Comparison of ENCODE assay signal across 8 cellular contexts in genomic region chr11:747176-748006, GRCh38. TPM values are rescaled to one million over a fixed set of nuclear protein-coding genes. Genes with fewer than 3 reads are reported as not detected.
DNase-seq lines count a peak whose midpoint lies in the region; ATAC-seq and TF ChIP-seq lines count a peak whose summit lies in the region.

TALDO1 (plus strand) TSS chr11:747464; CDS start chr11:747482, 18 bp downstream.

- H3K36me3 Mint-ChIP-seq in chondrocyte (ENCODE audit: low read depth) = no peaks in the 10 kb centered on the region

- peak within 1 kb of the TSS; percentile 98 for H3K27ac Mint-ChIP-seq in chondrocyte (ENCODE audit: unreplicated experiment)

- no peaks in the 10 kb centered on the region for H3K9me3 Mint-ChIP-seq in chondrocyte (ENCODE audit: low read depth)

- TF ChIP-seq CTCF in AG09309 (IDR thresholded peaks at IDR 0.05; ENCODE audit: control insufficient read depth, insufficient read depth, low read depth, low read length, missing control alignments) (peak; percentile 16), chondrocyte (IDR thresholded peaks at IDR 0.05) (peak; percentile 52)

- ATAC-seq in GM18909 (IDR thresholded peaks at IDR 0.05; ENCODE audit: poor library complexity, unreplicated experiment) = peak; percentile 92
- peak; percentile 84 for ATAC-seq in HG03159 (IDR thresholded peaks at IDR 0.05; ENCODE audit: unreplicated experiment)

- H3K27me3 Mint-ChIP-seq in chondrocyte (ENCODE audit: low read depth) = no peaks in the 10 kb centered on the region

- peak within 1 kb of the TSS; percentile 62 for H3K4me3 ChIP-seq in AG09309 (ENCODE audit: control insufficient read depth, low read depth, low read length)

- peak within 1 kb of the TSS; percentile 88 for H3K4me3 Mint-ChIP-seq in chondrocyte (ENCODE audit: unreplicated experiment)

- peaks cover 26% of the 10 kb centered on the region for H3K4me1 Mint-ChIP-seq in chondrocyte (ENCODE audit: low read depth)

- DNase-seq in AG09309 (ENCODE audit: low read depth) (peak; percentile 10), NCI-H2227 treated with DMSO at 0.1 percent for 48 hours (lab: John Stamatoyannopoulos, UW) (peak; percentile 97), chondrocyte (ENCODE audit: low spot score) (peak; percentile 93), kidney tubule cell (ENCODE audit: low spot score) (peak; percentile 90)
- DNase-seq in activated CD4-positive, CD25-positive, alpha-beta regulatory T cell treated with anti-CD3 and anti-CD28 coated beads, Interleukin-2, amount 50 U/mL, for 72 hours = peak; percentile 92
- peak; percentile 67 to 92 (median 74) for DNase-seq in stimulated activated CD4-positive, alpha-beta T cell treated with anti-CD3 and anti-CD28 coated beads, Interleukin-1b, Interleukin-23, amount 100 ng/mL, for 24 hours (ENCODE audit: low read depth in 4 of 4, low spot score in 1 of 4)

RNA-seq across cellular contexts. Expression of gene TALDO1, which starts in this region (rescaled TPM):
- total RNA-seq in chondrocyte = 128 to 227 TPM (median 151 TPM) in 3 replicates

Comparison
In these comparisons a context has a peak if more than half of its experiments do, and no peak if none do; other contexts are left out.
1. Peak in every context shown above with its lines: DNase-seq, ATAC-seq and H3K4me3 ChIP-seq.
2. DNase-seq: peak in every context shown above with its lines; median percentile 97 in NCI-H2227 treated with DMSO at 0.1 percent for 48 hours; 93 in chondrocyte; 92 in activated CD4-positive, CD25-positive, alpha-beta regulatory T cell treated with anti-CD3 and anti-CD28 coated beads, Interleukin-2, amount 50 U/mL, for 72 hours; 90 in kidney tubule cell; 74 in stimulated activated CD4-positive, alpha-beta T cell treated with anti-CD3 and anti-CD28 coated beads, Interleukin-1b, Interleukin-23, amount 100 ng/mL, for 24 hours; 10 in AG09309.